24 cellular contexts compared by ENCODE assay signal in the genomic region with DNA sequence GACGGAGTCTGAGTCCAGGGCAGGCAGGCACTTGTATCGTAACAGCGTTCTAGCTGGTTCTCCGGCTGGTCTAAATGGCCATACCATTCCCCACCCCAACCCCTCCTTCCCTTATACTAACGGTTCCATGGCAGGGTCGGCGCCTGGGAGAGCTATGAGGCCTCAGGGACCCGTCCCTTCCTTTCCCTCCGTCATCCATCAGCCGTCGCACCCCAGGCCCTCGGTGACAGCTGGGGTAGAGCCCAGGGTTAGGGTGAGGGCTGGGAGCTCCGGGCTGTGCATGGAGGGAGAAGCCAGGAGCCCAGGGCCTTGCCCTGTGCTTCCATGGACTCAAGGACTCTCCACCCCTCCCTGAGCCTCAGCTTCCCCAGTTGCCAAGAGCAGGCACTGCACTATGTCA.
"Had no signal": no experiment of that assay in that cellular context is flagged by ENCODE, and none has a peak within 500 bp of the region (broad histone marks: within the 10 kb centered on the region; RNA-seq: fewer than 3 reads in every experiment).

No MANE protein-coding gene starts in this region.

- H3K4me1 Mint-ChIP-seq: endodermal cell had no signal

- H3K36me3 ChIP-seq: colonic mucosa, esophagus muscularis mucosa, esophagus squamous epithelium, gastrocnemius medialis, gastroesophageal sphincter, heart left ventricle, heart right ventricle had no signal

- H3K27ac Mint-ChIP-seq: dendritic cell treated with granulocyte-macrophage colony-stimulating factor and Interleukin-4, amounts not matched to agents 40 ng/mL and 50 ng/mL, for 4 days; effector memory CD8-positive, alpha-beta T cell; endodermal cell had no signal

- H3K4me3 ChIP-seq: colonic mucosa, coronary artery, esophagus muscularis mucosa, esophagus squamous epithelium, gastrocnemius medialis, gastroesophageal sphincter, heart left ventricle, heart right ventricle had no signal

- DNase-seq: colonic mucosa; cortex of kidney; dermis blood vessel endothelial cell; effector CD4-positive, alpha-beta T cell; effector CD8-positive, alpha-beta T cell; effector memory CD4-positive, alpha-beta T cell; effector memory CD8-positive, alpha-beta T cell; endodermal cell; erythroblast; esophagus squamous epithelium; foreskin fibroblast; foreskin keratinocyte; foreskin melanocyte; gastrocnemius medialis; glutamatergic neuron; head of caudate nucleus; heart left ventricle; heart right ventricle had no signal

- H3K27me3 ChIP-seq: colonic mucosa, foreskin keratinocyte had no signal

- H3K27me3 Mint-ChIP-seq: dendritic cell treated with granulocyte-macrophage colony-stimulating factor and Interleukin-4, amounts not matched to agents 40 ng/mL and 50 ng/mL, for 4 days had no signal

- H3K4me1 ChIP-seq: colonic mucosa, esophagus muscularis mucosa, esophagus squamous epithelium, foreskin keratinocyte, gastrocnemius medialis, gastroesophageal sphincter, heart left ventricle, heart right ventricle had no signal

- H3K9me3 ChIP-seq: colonic mucosa, esophagus muscularis mucosa, esophagus squamous epithelium, gastrocnemius medialis, gastroesophageal sphincter had no signal

- H3K9me3 Mint-ChIP-seq: effector memory CD8-positive, alpha-beta T cell had no signal

- H3K4me3 Mint-ChIP-seq: dendritic cell treated with granulocyte-macrophage colony-stimulating factor and Interleukin-4, amounts not matched to agents 40 ng/mL and 50 ng/mL, for 4 days; effector memory CD8-positive, alpha-beta T cell; endodermal cell had no signal

- H3K27ac ChIP-seq: colonic mucosa, coronary artery, epithelial cell of prostate, esophagus muscularis mucosa, esophagus squamous epithelium, foreskin keratinocyte, gastrocnemius medialis, gastroesophageal sphincter, heart left ventricle, heart right ventricle had no signal

- ATAC-seq: effector memory CD8-positive, alpha-beta T cell; esophagus mucosa; foreskin keratinocyte; gastrocnemius medialis; gastroesophageal sphincter; heart left ventricle; heart right ventricle had no signal
